Comparison of ENCODE assay signal across 13 cellular contexts in the genomic region with DNA sequence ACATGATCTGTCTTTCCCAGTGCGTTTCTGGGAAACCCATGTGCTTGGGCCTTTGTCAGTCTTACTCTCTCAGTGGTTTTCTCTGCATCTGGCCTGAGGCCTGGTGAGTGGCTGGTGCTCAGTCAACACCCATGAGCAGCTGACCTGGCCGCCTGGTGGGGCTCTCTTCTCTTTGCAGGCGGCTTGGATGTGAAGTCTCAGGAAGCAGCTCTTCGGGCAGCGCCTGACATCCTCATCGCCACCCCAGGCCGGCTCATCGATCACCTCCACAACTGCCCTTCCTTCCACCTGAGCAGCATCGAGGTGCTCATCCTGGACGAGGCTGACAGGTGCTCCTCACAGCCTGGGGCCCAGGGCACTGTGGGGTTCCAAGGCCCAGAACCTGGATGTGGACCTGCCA. TPM values are rescaled to one million over a fixed set of nuclear protein-coding genes. Genes with fewer than 3 reads are reported as not detected.
A peak's percentile ranks its signal among the peaks of the same experiment; 100 is the strongest.
DNase-seq lines count a peak whose midpoint lies in the region; ATAC-seq and TF ChIP-seq lines count a peak whose summit lies in the region.
"Had no signal": no experiment of that assay in that cellular context is flagged by ENCODE, and none has a peak within 500 bp of the region (broad histone marks: within the 10 kb centered on the region; RNA-seq: fewer than 3 reads in every experiment).

No MANE protein-coding gene starts in this region.

- ATAC-seq in stimulated activated naive B cell treated with anti-CD40 and anti-IgM and Interleukin-4, amounts not matched to agents 10 μg/mL and 1 μg/mL and 100 μg/mL, for 72 hours (replicated peaks): no peak
- no peak for ATAC-seq in PC-3
- no peak for ATAC-seq in left lobe of liver

- H3K27me3 Mint-ChIP-seq in dendritic cell treated with granulocyte-macrophage colony-stimulating factor and Interleukin-4, amounts not matched to agents 40 ng/mL and 50 ng/mL, for 4 days: no peaks in the 10 kb centered on the region
- H3K27me3 Mint-ChIP-seq in stimulated activated naive B cell treated with anti-CD40 and anti-IgM and Interleukin-4, amounts not matched to agents 10 μg/mL and 1 μg/mL and 100 μg/mL, for 72 hours: no peaks in the 10 kb centered on the region
- H3K27me3 Mint-ChIP-seq: activated naive CD8-positive, alpha-beta T cell had no signal

- H3K27ac ChIP-seq in PC-3 (ENCODE audit: low read length): no peak overlapping the region

- H3K4me3 Mint-ChIP-seq in dendritic cell treated with granulocyte-macrophage colony-stimulating factor and Interleukin-4, amounts not matched to agents 40 ng/mL and 50 ng/mL, for 4 days: peak overlapping the region; percentile 24
- peak overlapping the region; percentile 12 to 25 for H3K4me3 Mint-ChIP-seq in stimulated activated naive B cell treated with anti-CD40 and anti-IgM and Interleukin-4, amounts not matched to agents 10 μg/mL and 1 μg/mL and 100 μg/mL, for 72 hours
- H3K4me3 Mint-ChIP-seq: activated naive CD8-positive, alpha-beta T cell had no signal

- H3K9me3 ChIP-seq in PC-3 (ENCODE audit: low read length): no peaks in the 10 kb centered on the region
- H3K9me3 ChIP-seq: heart right ventricle had no signal

- DNase-seq in NCI-H82 (lab: John Stamatoyannopoulos, UW): peak; percentile 34
- no peak for DNase-seq in NCI-H82 treated with DMSO at 0.1 percent for 48 hours (lab: John Stamatoyannopoulos, UW; ENCODE audit: unreplicated experiment)
- peak; percentile 94 for DNase-seq in NCI-H510A treated with DMSO at 0.1 percent for 48 hours (lab: John Stamatoyannopoulos, UW)
- DNase-seq in stimulated activated naive B cell treated with anti-CD40 and anti-IgM and Interleukin-4, amounts not matched to agents 10 μg/mL and 1 μg/mL and 100 μg/mL, for 72 hours: no peak
- DNase-seq in DMS79 treated with DMSO at 0.1 percent for 48 hours (lab: John Stamatoyannopoulos, UW): no peak
- DNase-seq in PC-3: no peak
- no peak for DNase-seq in left lobe of liver (ENCODE audit: low spot score)
- DNase-seq: Calu3, NCI-H1930 had no signal

- no peak overlapping the region for H3K4me3 ChIP-seq in PC-3 (ENCODE audit: low read length)
- H3K4me3 ChIP-seq: heart right ventricle, skin epidermis had no signal

- H3K9me3 Mint-ChIP-seq in dendritic cell treated with granulocyte-macrophage colony-stimulating factor and Interleukin-4, amounts not matched to agents 40 ng/mL and 50 ng/mL, for 4 days: no peaks in the 10 kb centered on the region
- H3K9me3 Mint-ChIP-seq in stimulated activated naive B cell treated with anti-CD40 and anti-IgM and Interleukin-4, amounts not matched to agents 10 μg/mL and 1 μg/mL and 100 μg/mL, for 72 hours: no peaks in the 10 kb centered on the region

- peaks cover 33% of the 10 kb centered on the region for H3K4me1 Mint-ChIP-seq in dendritic cell treated with granulocyte-macrophage colony-stimulating factor and Interleukin-4, amounts not matched to agents 40 ng/mL and 50 ng/mL, for 4 days (ENCODE audit: low read depth)
- H3K4me1 Mint-ChIP-seq in stimulated activated naive B cell treated with anti-CD40 and anti-IgM and Interleukin-4, amounts not matched to agents 10 μg/mL and 1 μg/mL and 100 μg/mL, for 72 hours: peaks cover 19 to 31% of the 10 kb centered on the region in 2 donors

- no peak overlapping the region for H3K9ac ChIP-seq in PC-3 (ENCODE audit: low read length)

- peaks cover 73% of the 10 kb centered on the region for H3K36me3 ChIP-seq in PC-3 (ENCODE audit: low read depth, low read length)

- no peaks in the 10 kb centered on the region for H3F3A ChIP-seq in PC-3 (ENCODE audit: low read length, unreplicated experiment)

- no peak for TF ChIP-seq CTCF in PC-3 (conservative IDR thresholded peaks at IDR 0.05; ENCODE audit: low read depth, low read length)

- no TSS peak for BruUV-seq in PC-3 (replicated peaks; lab: Mats Ljungman, UMichigan)

- no peak overlapping the region for H2AFZ ChIP-seq in PC-3 (ENCODE audit: low read length)

- H3K9me2 ChIP-seq in PC-3 (replicated peaks; ENCODE audit: low read length): no peaks in the 10 kb centered on the region

- no peaks in the 10 kb centered on the region for H3K27me3 ChIP-seq in PC-3 (ENCODE audit: low read length)
- H3K27me3 ChIP-seq: heart right ventricle had no signal

- peaks cover 99% of the 10 kb centered on the region for H3K36me3 Mint-ChIP-seq in dendritic cell treated with granulocyte-macrophage colony-stimulating factor and Interleukin-4, amounts not matched to agents 40 ng/mL and 50 ng/mL, for 4 days (ENCODE audit: low read depth)
- H3K36me3 Mint-ChIP-seq in stimulated activated naive B cell treated with anti-CD40 and anti-IgM and Interleukin-4, amounts not matched to agents 10 μg/mL and 1 μg/mL and 100 μg/mL, for 72 hours: peaks cover 54 to 64% of the 10 kb centered on the region in 2 donors

- no peaks in the 10 kb centered on the region for H3K79me2 ChIP-seq in PC-3 (ENCODE audit: low read length)

- peak overlapping the region; percentile 95 for H3K27ac Mint-ChIP-seq in dendritic cell treated with granulocyte-macrophage colony-stimulating factor and Interleukin-4, amounts not matched to agents 40 ng/mL and 50 ng/mL, for 4 days
- peak overlapping the region; percentile 95 for H3K27ac Mint-ChIP-seq in stimulated activated naive B cell treated with anti-CD40 and anti-IgM and Interleukin-4, amounts not matched to agents 10 μg/mL and 1 μg/mL and 100 μg/mL, for 72 hours
- H3K27ac Mint-ChIP-seq: activated naive CD8-positive, alpha-beta T cell had no signal

- no peaks in the 10 kb centered on the region for H3K4me1 ChIP-seq in PC-3 (ENCODE audit: insufficient read depth, low read length)

- no peaks in the 10 kb centered on the region for H4K20me1 ChIP-seq in PC-3 (ENCODE audit: low read length)

- H3K4me2 ChIP-seq in PC-3 (ENCODE audit: low read length): no peak overlapping the region

- POLR2A ChIA-PET in PC-3 (lab: Charles Lee; ENCODE audit: unreplicated experiment): interaction anchor here (0.6 kb wide), 1 partner anchor 30 kb away, joined by 6 read pairs; no protein-coding TSS in a partner anchor

- CTCF ChIA-PET in PC-3 (lab: Charles Lee): no interaction called here

- intact Hi-C loops in dendritic cell treated with granulocyte-macrophage colony-stimulating factor and Interleukin-4, amounts not matched to agents 40 ng/mL and 50 ng/mL, for 4 days (cut with micrococcal nuclease): loop anchor here (1.0 to 5.0 kb wide), 2 partner anchors 11 to 47 kb away; partner anchors contain the start of genes DDX27 and ZNFX1
- intact Hi-C loops in PC-3 (cut with micrococcal nuclease): no loop called here

RNA-seq across cellular contexts. Expression of gene DDX27, which starts 10.8 kb away (rescaled TPM):
- total RNA-seq in PC-3 (2014; rRNA removed): 80.8 and 97.3 TPM in 2 replicates
- total RNA-seq in left lobe of liver: 8.4 TPM

RNA-seq across cellular contexts. Expression of gene STAU1, which starts 41.9 kb away (rescaled TPM):
- total RNA-seq in PC-3 (2014; rRNA removed) (87.8 and 111 TPM in 2 replicates), left lobe of liver (57.5 TPM)

RNA-seq across cellular contexts. Expression of gene ZNFX1, which starts 47.8 kb away (rescaled TPM):
- total RNA-seq in PC-3 (2014; rRNA removed): 18.8 and 18.9 TPM in 2 replicates
- total RNA-seq in left lobe of liver: 10.0 TPM

Comparison
In these comparisons a context has a peak if more than half of its experiments do, and no peak if none do; other contexts are left out.
1. DNase-seq: peak in NCI-H82 (single experiment) and NCI-H510A treated with DMSO at 0.1 percent for 48 hours (single experiment); none in NCI-H82 treated with DMSO at 0.1 percent for 48 hours (single experiment), stimulated activated naive B cell treated with anti-CD40 and anti-IgM and Interleukin-4, amounts not matched to agents 10 μg/mL and 1 μg/mL and 100 μg/mL, for 72 hours (single experiment), DMS79 treated with DMSO at 0.1 percent for 48 hours (single experiment), PC-3 (single experiment) and left lobe of liver (single experiment).